In the genomic region with DNA sequence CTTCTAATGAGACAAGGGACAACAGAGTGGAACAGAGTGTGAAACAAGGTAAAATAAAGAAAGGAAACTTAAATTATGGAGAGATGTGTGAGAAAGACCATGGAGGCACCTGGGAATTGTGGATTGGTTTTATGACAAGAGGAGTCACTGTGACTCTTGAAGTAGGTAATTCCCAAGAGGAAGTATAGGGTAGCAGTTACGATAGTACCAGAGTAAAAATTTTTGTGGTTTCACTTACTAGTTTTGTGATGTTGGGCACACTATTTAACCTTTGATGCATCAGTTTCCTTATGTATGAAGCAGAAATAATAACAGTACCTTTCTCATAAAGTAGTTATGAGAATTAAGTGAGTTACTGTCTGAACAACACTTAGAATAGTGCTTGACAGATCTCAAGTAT, we compare ENCODE assay signal across 18 cellular contexts.
DNase-seq lines count a peak whose midpoint lies in the region; ATAC-seq and TF ChIP-seq lines count a peak whose summit lies in the region.
"Had no signal": no experiment of that assay in that cellular context is flagged by ENCODE, and none has a peak within 500 bp of the region (broad histone marks: within the 10 kb centered on the region; RNA-seq: fewer than 3 reads in every experiment).

No MANE protein-coding gene starts in this region.

- DNase-seq in DND-41 (no peak), PC-9 (no peak), DMS114 treated with DMSO at 0.1 percent for 48 hours (lab: John Stamatoyannopoulos, UW; ENCODE audit: unreplicated experiment) (no peak), HCEC 1CT (no peak)
- no peak for DNase-seq in T-helper 2 cell treated with Interferon-gamma antibody and Interleukin-4, amounts not matched to agents 5 μg/mL and 100 μg/mL, for 36 hours (ENCODE audit: low spot score)
- DNase-seq: C1 segment of cervical spinal cord; CD4-positive, CD25-positive, alpha-beta regulatory T cell; CD8-positive, alpha-beta memory T cell; COR-L47; DMS 273 treated with DMSO at 0.1 percent for 48 hours; GDM1; GM23248; HFFc6; IMR-90 had no signal

- H4K20me1 ChIP-seq in DND-41 (ENCODE audit: insufficient read depth, low read length), result no peaks in the 10 kb centered on the region
- H4K20me1 ChIP-seq in PC-9 (ENCODE audit: insufficient read depth), result no peaks in the 10 kb centered on the region

- no peaks in the 10 kb centered on the region for H3K9me3 Mint-ChIP-seq in T-helper 2 cell treated with Interferon-gamma antibody and Interleukin-4, amounts not matched to agents 5 μg/mL and 100 μg/mL, for 36 hours
- H3K9me3 Mint-ChIP-seq: CD8-positive, alpha-beta memory T cell; HFFc6 had no signal

- no peak overlapping the region for H3K4me3 Mint-ChIP-seq in T-helper 2 cell treated with Interferon-gamma antibody and Interleukin-4, amounts not matched to agents 5 μg/mL and 100 μg/mL, for 36 hours
- H3K4me3 Mint-ChIP-seq: B cell; CD4-positive, CD25-positive, alpha-beta regulatory T cell; CD8-positive, alpha-beta memory T cell; HFFc6 had no signal

- CTCF ChIA-PET in PC-9 (lab: Charles Lee), result no interaction called here

- BruUV-seq in PC-9 (replicated peaks; lab: Mats Ljungman, UMichigan), result no TSS peak

- no peak overlapping the region for H3K9ac ChIP-seq in DND-41 (ENCODE audit: low read depth, low read length)
- H3K9ac ChIP-seq: GM23248 had no signal

- H3K9me3 ChIP-seq in DND-41 (ENCODE audit: insufficient read depth, low read length, severe bottlenecking) (no peaks in the 10 kb centered on the region), PC-9 (ENCODE audit: insufficient read depth, low read depth) (no peaks in the 10 kb centered on the region)

- no peaks in the 10 kb centered on the region for H3K36me3 Mint-ChIP-seq in T-helper 2 cell treated with Interferon-gamma antibody and Interleukin-4, amounts not matched to agents 5 μg/mL and 100 μg/mL, for 36 hours (ENCODE audit: low read depth)
- H3K36me3 Mint-ChIP-seq: CD4-positive, CD25-positive, alpha-beta regulatory T cell; CD8-positive, alpha-beta memory T cell had no signal

- H3K27me3 ChIP-seq in DND-41 (ENCODE audit: insufficient read depth, low read length, poor library complexity), result no peaks in the 10 kb centered on the region
- H3K27me3 ChIP-seq in PC-9 (ENCODE audit: insufficient read depth, low read depth), result no peaks in the 10 kb centered on the region

- intact Hi-C loops in PC-9 (cut with micrococcal nuclease; ENCODE audit: unreplicated experiment), result no loop called here

- H3K36me3 ChIP-seq in DND-41 (ENCODE audit: insufficient read depth, low read length) (no peaks in the 10 kb centered on the region), PC-9 (ENCODE audit: low read depth) (no peaks in the 10 kb centered on the region)

- H3K4me1 Mint-ChIP-seq in T-helper 2 cell treated with Interferon-gamma antibody and Interleukin-4, amounts not matched to agents 5 μg/mL and 100 μg/mL, for 36 hours (ENCODE audit: low read depth), result no peaks in the 10 kb centered on the region
- H3K4me1 Mint-ChIP-seq: B cell; CD4-positive, CD25-positive, alpha-beta regulatory T cell; CD8-positive, alpha-beta memory T cell had no signal

- H3K27me3 Mint-ChIP-seq in T-helper 2 cell treated with Interferon-gamma antibody and Interleukin-4, amounts not matched to agents 5 μg/mL and 100 μg/mL, for 36 hours (ENCODE audit: low read depth), result no peaks in the 10 kb centered on the region
- H3K27me3 Mint-ChIP-seq: B cell had no signal

- H3K27ac ChIP-seq in DND-41 (ENCODE audit: low read length) (no peak overlapping the region), PC-9 (no peak overlapping the region)
- H3K27ac ChIP-seq: GM23248 had no signal

- H3K9me2 ChIP-seq in PC-9 (ENCODE audit: insufficient read depth), result no peaks in the 10 kb centered on the region

- H2AFZ ChIP-seq in DND-41 (ENCODE audit: low read depth, low read length), result no peak overlapping the region
- H2AFZ ChIP-seq in PC-9, result peak overlapping the region; percentile 53
- H2AFZ ChIP-seq: GM23248 had no signal

- H3F3A ChIP-seq in PC-9 (ENCODE audit: insufficient read depth, low read depth), result no peaks in the 10 kb centered on the region

- no peaks in the 10 kb centered on the region for H3K79me2 ChIP-seq in DND-41 (ENCODE audit: insufficient read depth, low read length)
- H3K79me2 ChIP-seq in PC-9 (ENCODE audit: low read depth), result no peaks in the 10 kb centered on the region

- H3K27ac Mint-ChIP-seq in T-helper 2 cell treated with Interferon-gamma antibody and Interleukin-4, amounts not matched to agents 5 μg/mL and 100 μg/mL, for 36 hours, result no peak overlapping the region
- H3K27ac Mint-ChIP-seq: B cell; CD4-positive, CD25-positive, alpha-beta regulatory T cell; CD8-positive, alpha-beta memory T cell; HFFc6 had no signal

- H3K4me3 ChIP-seq in DND-41 (ENCODE audit: low read depth in 1 of 2, low read length in 2 of 2), result no peak overlapping the region
- no peak overlapping the region for H3K4me3 ChIP-seq in PC-9
- H3K4me3 ChIP-seq: GM23248, K562 had no signal

- H3K4me2 ChIP-seq in DND-41 (ENCODE audit: insufficient read depth, low read length) (no peak overlapping the region), PC-9 (no peak overlapping the region)

- H3K4me1 ChIP-seq in DND-41 (ENCODE audit: insufficient read depth, low read length) (0 out of 2 replicates have a peak, but pooled peaks cover 11% of the 10 kb centered on the region), PC-9 (replicated peaks; ENCODE audit: insufficient read depth) (no peaks in the 10 kb centered on the region)

- ATAC-seq in DND-41 (ENCODE audit: insufficient read depth, low read depth) (peak; percentile 35; the same call in 1 of the 3 replicates), HG02610 (IDR thresholded peaks at IDR 0.05; ENCODE audit: unreplicated experiment) (peak; percentile 66)
- ATAC-seq: HCT116, K562 had no signal

- POLR2A ChIA-PET in PC-9 (lab: Charles Lee; ENCODE audit: unreplicated experiment), result no interaction called here

- no peak for TF ChIP-seq CTCF in DND-41 (IDR thresholded peaks at IDR 0.05; ENCODE audit: borderline replicate concordance, extremely low read depth, low read length, poor library complexity, severe bottlenecking)
- TF ChIP-seq CTCF in PC-9 (conservative IDR thresholded peaks at IDR 0.05), result no peak
